26 cellular contexts compared by ENCODE assay signal in genomic region chr12:92597118-92597517, GRCh38.
DNase-seq lines count a peak whose midpoint lies in the region; ATAC-seq, FAIRE-seq and TF ChIP-seq lines count a peak whose summit lies in the region.
"Had no signal": no experiment of that assay in that cellular context is flagged by ENCODE, and none has a peak within 500 bp of the region (broad histone marks: within the 10 kb centered on the region; RNA-seq: fewer than 3 reads in every experiment).

No MANE protein-coding gene starts in this region.

- no TSS peak for BruUV-seq in IMR-90 (replicated peaks; lab: Mats Ljungman, UMichigan)

- no peak for TF ChIP-seq POLR2A in IMR-90 (IDR thresholded peaks at IDR 0.05; ENCODE audit: low read depth, low read length)
- no peak for TF ChIP-seq POLR2A in H54 (IDR thresholded peaks at IDR 0.05; ENCODE audit: low read depth, low read length)

- H3K27me3 ChIP-seq in IMR-90 (ENCODE audit: control insufficient read depth, insufficient read depth, low read length), result no peaks in the 10 kb centered on the region
- H3K27me3 ChIP-seq: BLaER1, pancreas, SJSA1, transverse colon had no signal

- no peak overlapping the region for H3K4me2 ChIP-seq in IMR-90 (ENCODE audit: low read depth, low read length)
- H3K4me2 ChIP-seq: BLaER1 had no signal

- no peak overlapping the region for H3K9ac ChIP-seq in IMR-90 (ENCODE audit: low read depth, low read length)
- H3K9ac ChIP-seq: BLaER1 had no signal

- POLR2A ChIA-PET in IMR-90 (lab: Charles Lee; ENCODE audit: unreplicated experiment), result interaction anchor here (1.5 kb wide), 1 partner anchor 451 kb away, joined by 9 read pairs; the partner anchor contains the start of gene BTG1

- H3K23ac ChIP-seq in IMR-90 (ENCODE audit: low read depth, low read length), result no peak overlapping the region

- ATAC-seq in IMR-90 (ENCODE audit: low read depth) (no peak), HG03342 (IDR thresholded peaks at IDR 0.05; ENCODE audit: unreplicated experiment) (no peak)
- no peak for ATAC-seq in central memory CD8-positive, alpha-beta T cell (replicated peaks; ENCODE audit: extremely low read depth, poor library complexity, severe bottlenecking)
- no peak for ATAC-seq in stimulated activated effector memory CD8-positive, alpha-beta T cell treated with anti-CD3 and anti-CD28 coated beads, Interleukin-12 subunit alpha, Interleukin-12 subunit beta, amount 100 ng/mL, for 72 hours
- ATAC-seq: pancreas, T-cell had no signal

- no peak overlapping the region for H3K4me3 ChIP-seq in IMR-90 (ENCODE audit: insufficient read depth, low read depth, low read length)
- H3K4me3 ChIP-seq: BLaER1, pancreas, SJSA1, skin epidermis, transverse colon had no signal

- 0 out of 2 replicates have a peak overlapping the region, but pooled peaks have one; percentile 3 for H4K91ac ChIP-seq in IMR-90 (ENCODE audit: insufficient read depth, low read depth, low read length)

- dilution Hi-C loops in IMR-90 (cut with HindIII; ENCODE audit: low sequenced_read_pairs, unreplicated experiment), result no loop called here

- no peak overlapping the region for H2AK9ac ChIP-seq in IMR-90 (replicated peaks; ENCODE audit: low read depth, low read length, poor library complexity)

- peaks cover 12% of the 10 kb centered on the region for H3K4me1 ChIP-seq in IMR-90 (ENCODE audit: control insufficient read depth, insufficient read depth, low read length)
- H3K4me1 ChIP-seq: pancreas, transverse colon had no signal

- H3K36me3 Mint-ChIP-seq in activated naive CD4-positive, alpha-beta T cell treated with anti-CD3 and anti-CD28 coated beads, Interleukin-2, amount 50 U/mL, for 24 hours, result peaks cover 22% of the 10 kb centered on the region
- peaks cover 41% of the 10 kb centered on the region for H3K36me3 Mint-ChIP-seq in activated naive CD4-positive, alpha-beta T cell treated with anti-CD3 and anti-CD28 coated beads, Interleukin-2, amount 10 ng/mL, durations not matched to agents 7 days and 5 days
- H3K36me3 Mint-ChIP-seq in central memory CD8-positive, alpha-beta T cell (ENCODE audit: insufficient read depth), result peaks cover 11% of the 10 kb centered on the region
- peaks cover 23% of the 10 kb centered on the region for H3K36me3 Mint-ChIP-seq in stimulated activated effector memory CD8-positive, alpha-beta T cell treated with anti-CD3 and anti-CD28 coated beads, Interleukin-12 subunit alpha, Interleukin-12 subunit beta, amount 100 ng/mL, for 72 hours

- WGBS in IMR-90 (ENCODE audit: extremely low coverage in 2 of 2, insufficient read length in 1 of 2), 2 experiments, result no CpG with 5 or more reads among the region's 2 CpGs

- H2BK5ac ChIP-seq in IMR-90 (ENCODE audit: low read depth, low read length, poor library complexity, severe bottlenecking), result peak overlapping the region; percentile 21

- H3K9me3 ChIP-seq in IMR-90 (ENCODE audit: control insufficient read depth, insufficient read depth, low read length), result peaks cover 5% of the 10 kb centered on the region
- H3K9me3 ChIP-seq: pancreas had no signal

- peak overlapping the region; percentile 42; the same call in 1 of the 2 replicates for H3K4ac ChIP-seq in IMR-90 (ENCODE audit: low read depth, low read length)

- H2AK5ac ChIP-seq in IMR-90 (ENCODE audit: low read depth, low read length), result peak overlapping the region; percentile 62; the same call in 1 of the 2 replicates

- H3K9me1 ChIP-seq in IMR-90 (ENCODE audit: insufficient read depth, low read length), result peaks cover 13% of the 10 kb centered on the region

- H3K27ac Mint-ChIP-seq in activated naive CD4-positive, alpha-beta T cell treated with anti-CD3 and anti-CD28 coated beads, Interleukin-2, amount 50 U/mL, for 24 hours, result peak overlapping the region; percentile 99
- H3K27ac Mint-ChIP-seq in activated naive CD4-positive, alpha-beta T cell treated with anti-CD3 and anti-CD28 coated beads, Interleukin-2, amount 10 ng/mL, durations not matched to agents 7 days and 5 days, result no peak overlapping the region
- peak overlapping the region; percentile 98 for H3K27ac Mint-ChIP-seq in central memory CD8-positive, alpha-beta T cell (ENCODE audit: low read depth)
- H3K27ac Mint-ChIP-seq in stimulated activated effector memory CD8-positive, alpha-beta T cell treated with anti-CD3 and anti-CD28 coated beads, Interleukin-12 subunit alpha, Interleukin-12 subunit beta, amount 100 ng/mL, for 72 hours, result peak overlapping the region; percentile 95
- H3K27ac Mint-ChIP-seq: nephron progenitor cell had no signal

- H3K4me1 Mint-ChIP-seq in activated naive CD4-positive, alpha-beta T cell treated with anti-CD3 and anti-CD28 coated beads, Interleukin-2, amount 50 U/mL, for 24 hours, result peaks cover 93% of the 10 kb centered on the region
- peaks cover 29% of the 10 kb centered on the region for H3K4me1 Mint-ChIP-seq in activated naive CD4-positive, alpha-beta T cell treated with anti-CD3 and anti-CD28 coated beads, Interleukin-2, amount 10 ng/mL, durations not matched to agents 7 days and 5 days
- H3K4me1 Mint-ChIP-seq in central memory CD8-positive, alpha-beta T cell, result peaks cover 34% of the 10 kb centered on the region
- peaks cover 75% of the 10 kb centered on the region for H3K4me1 Mint-ChIP-seq in stimulated activated effector memory CD8-positive, alpha-beta T cell treated with anti-CD3 and anti-CD28 coated beads, Interleukin-12 subunit alpha, Interleukin-12 subunit beta, amount 100 ng/mL, for 72 hours

- 0 out of 3 replicates have a peak overlapping the region, but pooled peaks have one; percentile 33 for H2BK15ac ChIP-seq in IMR-90 (ENCODE audit: low read depth, low read length)

- CTCF ChIA-PET in activated naive CD4-positive, alpha-beta T cell treated with anti-CD3 and anti-CD28 coated beads, Interleukin-2, amount 10 ng/mL, durations not matched to agents 7 days and 5 days (lab: Charles Lee), result no interaction called here
- CTCF ChIA-PET in IMR-90 (lab: Yijun Ruan, JAX), result no interaction called here

- H3K56ac ChIP-seq in IMR-90 (ENCODE audit: extremely low read depth, insufficient read depth, low read length), result no peak overlapping the region

- no peak overlapping the region for H3K27ac ChIP-seq in IMR-90 (ENCODE audit: insufficient read depth, low read length)
- H3K27ac ChIP-seq: BLaER1, HL-60, pancreas, SJSA1, transverse colon had no signal

- peak overlapping the region; percentile 35 for H3K4me3 Mint-ChIP-seq in activated naive CD4-positive, alpha-beta T cell treated with anti-CD3 and anti-CD28 coated beads, Interleukin-2, amount 50 U/mL, for 24 hours
- no peak overlapping the region for H3K4me3 Mint-ChIP-seq in activated naive CD4-positive, alpha-beta T cell treated with anti-CD3 and anti-CD28 coated beads, Interleukin-2, amount 10 ng/mL, durations not matched to agents 7 days and 5 days
- no peak overlapping the region for H3K4me3 Mint-ChIP-seq in central memory CD8-positive, alpha-beta T cell
- no peak overlapping the region for H3K4me3 Mint-ChIP-seq in stimulated activated effector memory CD8-positive, alpha-beta T cell treated with anti-CD3 and anti-CD28 coated beads, Interleukin-12 subunit alpha, Interleukin-12 subunit beta, amount 100 ng/mL, for 72 hours
- H3K4me3 Mint-ChIP-seq: nephron progenitor cell, T-cell had no signal

- H4K8ac ChIP-seq in IMR-90 (ENCODE audit: low read depth in 2 of 2, low read length in 2 of 2), result peak overlapping the region; percentile 13 to 58; a peak in 2 of 4 replicates

- H4K5ac ChIP-seq in IMR-90 (ENCODE audit: low read depth, low read length), result no peak overlapping the region; the same call in 1 of the 2 replicates

- H3K18ac ChIP-seq in IMR-90 (ENCODE audit: low read depth, low read length), result peak overlapping the region; percentile 58; the same call in 1 of the 2 replicates

- H3K27me3 Mint-ChIP-seq in activated naive CD4-positive, alpha-beta T cell treated with anti-CD3 and anti-CD28 coated beads, Interleukin-2, amount 50 U/mL, for 24 hours, result no peaks in the 10 kb centered on the region
- no peaks in the 10 kb centered on the region for H3K27me3 Mint-ChIP-seq in activated naive CD4-positive, alpha-beta T cell treated with anti-CD3 and anti-CD28 coated beads, Interleukin-2, amount 10 ng/mL, durations not matched to agents 7 days and 5 days
- H3K27me3 Mint-ChIP-seq in central memory CD8-positive, alpha-beta T cell, result no peaks in the 10 kb centered on the region
- H3K27me3 Mint-ChIP-seq: T-cell had no signal

- no peak for DNase-seq in activated naive CD4-positive, alpha-beta T cell treated with anti-CD3 and anti-CD28 coated beads, Interleukin-2, amount 10 ng/mL, durations not matched to agents 7 days and 5 days
- DNase-seq in IMR-90, result no peak
- no peak for DNase-seq in central memory CD8-positive, alpha-beta T cell (ENCODE audit: low spot score in 2 of 2)
- no peak for DNase-seq in stimulated activated effector memory CD8-positive, alpha-beta T cell treated with anti-CD3 and anti-CD28 coated beads, Interleukin-12 subunit alpha, Interleukin-12 subunit beta, amount 100 ng/mL, for 72 hours (ENCODE audit: low spot score in 2 of 2)
- no peak for DNase-seq in NAMALWA (ENCODE audit: low spot score)
- no peak for DNase-seq in H54 (ENCODE audit: insufficient read length, low spot score)
- DNase-seq: activated CD4-positive, CD25-positive, alpha-beta regulatory T cell; activated CD8-positive, alpha-beta memory T cell treated with anti-CD3 and anti-CD28 coated beads for 24 hours; Karpas-422; kidney; midbrain; NCI-H1436 treated with DMSO at 0.1 percent for 48 hours; NCI-H2107; NCI-H446; NCI-H82; nephron progenitor cell; pancreas; retina; T-cell; transverse colon had no signal

- no peak for TF ChIP-seq RAD21 in IMR-90 (IDR thresholded peaks at IDR 0.05; ENCODE audit: low read length)

- H2BK20ac ChIP-seq in IMR-90 (ENCODE audit: low read depth, low read length), result peak overlapping the region; percentile 53; the same call in 1 of the 2 replicates

- intact Hi-C loops in IMR-90 (cut with micrococcal nuclease), result no loop called here

- H3K14ac ChIP-seq in IMR-90 (replicated peaks; ENCODE audit: low read depth, low read length), result 0 out of 2 replicates have a peak overlapping the region, but pooled peaks have one; percentile 39

- no peaks in the 10 kb centered on the region for H4K20me1 ChIP-seq in IMR-90 (ENCODE audit: insufficient read depth, low read length)
- H4K20me1 ChIP-seq: BLaER1 had no signal

- no peak for FAIRE-seq in H54 (lab: Jason Lieb, UNC)
- FAIRE-seq: kidney, pancreas had no signal

- TF ChIP-seq CTCF in IMR-90 (conservative IDR thresholded peaks at IDR 0.05; ENCODE audit: low read depth, low read length), result no peak

- H2AFZ ChIP-seq in IMR-90 (replicated peaks; ENCODE audit: low read length, poor library complexity), result no peak overlapping the region

- H2BK120ac ChIP-seq in IMR-90 (ENCODE audit: low read depth, low read length), result peak overlapping the region; percentile 52; the same call in 1 of the 2 replicates

- H3K9me3 Mint-ChIP-seq in activated naive CD4-positive, alpha-beta T cell treated with anti-CD3 and anti-CD28 coated beads, Interleukin-2, amount 50 U/mL, for 24 hours, result peaks cover 19% of the 10 kb centered on the region
- peaks cover 55% of the 10 kb centered on the region for H3K9me3 Mint-ChIP-seq in activated naive CD4-positive, alpha-beta T cell treated with anti-CD3 and anti-CD28 coated beads, Interleukin-2, amount 10 ng/mL, durations not matched to agents 7 days and 5 days
- H3K9me3 Mint-ChIP-seq in central memory CD8-positive, alpha-beta T cell, result peaks cover 28% of the 10 kb centered on the region
- peaks cover 20% of the 10 kb centered on the region for H3K9me3 Mint-ChIP-seq in stimulated activated effector memory CD8-positive, alpha-beta T cell treated with anti-CD3 and anti-CD28 coated beads, Interleukin-12 subunit alpha, Interleukin-12 subunit beta, amount 100 ng/mL, for 72 hours

- 0 out of 4 replicates have a peak, but pooled peaks cover 0 to 3% of the 10 kb centered on the region in 2 experiments for H3K79me1 ChIP-seq in IMR-90 (ENCODE audit: low read depth in 1 of 2, low read length in 2 of 2)

- H3K36me3 ChIP-seq in IMR-90 (ENCODE audit: control insufficient read depth, insufficient read depth, low read length), result no peaks in the 10 kb centered on the region
- H3K36me3 ChIP-seq: BLaER1, pancreas, SJSA1, transverse colon had no signal

- in situ Hi-C loops in IMR-90 (cut with MboI; ENCODE audit: low sequenced_read_pairs), result no loop called here
